Comparison of ENCODE assay signal across 1 cellular context in the genomic region with DNA sequence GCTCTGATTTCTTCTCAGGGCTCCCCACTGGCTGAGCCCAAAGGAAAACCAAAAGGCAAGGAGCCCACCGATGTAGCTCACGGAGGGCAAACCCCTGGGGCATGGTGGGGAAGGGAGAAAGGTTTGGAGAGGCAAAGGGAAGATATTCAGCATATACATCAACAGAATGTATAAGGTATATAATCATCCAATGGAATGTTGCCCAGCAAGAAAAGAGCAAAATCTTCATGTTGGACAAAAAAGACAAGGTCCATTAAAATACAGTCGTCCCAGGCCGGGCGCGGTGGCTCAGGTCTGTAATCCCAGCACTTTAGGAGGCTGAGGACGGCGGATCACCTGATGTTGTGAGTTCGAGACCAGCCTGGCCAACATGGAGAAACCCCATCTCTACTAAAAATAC.
TF ChIP-seq lines count a peak whose summit lies in the region.

No MANE protein-coding gene starts in this region.

TF ChIP-seq in GM23338, 12 proteins besides CTCF, POLR2A, EP300 and RAD21 (continued from another document):
- TF ChIP-seq, protein P1, sequence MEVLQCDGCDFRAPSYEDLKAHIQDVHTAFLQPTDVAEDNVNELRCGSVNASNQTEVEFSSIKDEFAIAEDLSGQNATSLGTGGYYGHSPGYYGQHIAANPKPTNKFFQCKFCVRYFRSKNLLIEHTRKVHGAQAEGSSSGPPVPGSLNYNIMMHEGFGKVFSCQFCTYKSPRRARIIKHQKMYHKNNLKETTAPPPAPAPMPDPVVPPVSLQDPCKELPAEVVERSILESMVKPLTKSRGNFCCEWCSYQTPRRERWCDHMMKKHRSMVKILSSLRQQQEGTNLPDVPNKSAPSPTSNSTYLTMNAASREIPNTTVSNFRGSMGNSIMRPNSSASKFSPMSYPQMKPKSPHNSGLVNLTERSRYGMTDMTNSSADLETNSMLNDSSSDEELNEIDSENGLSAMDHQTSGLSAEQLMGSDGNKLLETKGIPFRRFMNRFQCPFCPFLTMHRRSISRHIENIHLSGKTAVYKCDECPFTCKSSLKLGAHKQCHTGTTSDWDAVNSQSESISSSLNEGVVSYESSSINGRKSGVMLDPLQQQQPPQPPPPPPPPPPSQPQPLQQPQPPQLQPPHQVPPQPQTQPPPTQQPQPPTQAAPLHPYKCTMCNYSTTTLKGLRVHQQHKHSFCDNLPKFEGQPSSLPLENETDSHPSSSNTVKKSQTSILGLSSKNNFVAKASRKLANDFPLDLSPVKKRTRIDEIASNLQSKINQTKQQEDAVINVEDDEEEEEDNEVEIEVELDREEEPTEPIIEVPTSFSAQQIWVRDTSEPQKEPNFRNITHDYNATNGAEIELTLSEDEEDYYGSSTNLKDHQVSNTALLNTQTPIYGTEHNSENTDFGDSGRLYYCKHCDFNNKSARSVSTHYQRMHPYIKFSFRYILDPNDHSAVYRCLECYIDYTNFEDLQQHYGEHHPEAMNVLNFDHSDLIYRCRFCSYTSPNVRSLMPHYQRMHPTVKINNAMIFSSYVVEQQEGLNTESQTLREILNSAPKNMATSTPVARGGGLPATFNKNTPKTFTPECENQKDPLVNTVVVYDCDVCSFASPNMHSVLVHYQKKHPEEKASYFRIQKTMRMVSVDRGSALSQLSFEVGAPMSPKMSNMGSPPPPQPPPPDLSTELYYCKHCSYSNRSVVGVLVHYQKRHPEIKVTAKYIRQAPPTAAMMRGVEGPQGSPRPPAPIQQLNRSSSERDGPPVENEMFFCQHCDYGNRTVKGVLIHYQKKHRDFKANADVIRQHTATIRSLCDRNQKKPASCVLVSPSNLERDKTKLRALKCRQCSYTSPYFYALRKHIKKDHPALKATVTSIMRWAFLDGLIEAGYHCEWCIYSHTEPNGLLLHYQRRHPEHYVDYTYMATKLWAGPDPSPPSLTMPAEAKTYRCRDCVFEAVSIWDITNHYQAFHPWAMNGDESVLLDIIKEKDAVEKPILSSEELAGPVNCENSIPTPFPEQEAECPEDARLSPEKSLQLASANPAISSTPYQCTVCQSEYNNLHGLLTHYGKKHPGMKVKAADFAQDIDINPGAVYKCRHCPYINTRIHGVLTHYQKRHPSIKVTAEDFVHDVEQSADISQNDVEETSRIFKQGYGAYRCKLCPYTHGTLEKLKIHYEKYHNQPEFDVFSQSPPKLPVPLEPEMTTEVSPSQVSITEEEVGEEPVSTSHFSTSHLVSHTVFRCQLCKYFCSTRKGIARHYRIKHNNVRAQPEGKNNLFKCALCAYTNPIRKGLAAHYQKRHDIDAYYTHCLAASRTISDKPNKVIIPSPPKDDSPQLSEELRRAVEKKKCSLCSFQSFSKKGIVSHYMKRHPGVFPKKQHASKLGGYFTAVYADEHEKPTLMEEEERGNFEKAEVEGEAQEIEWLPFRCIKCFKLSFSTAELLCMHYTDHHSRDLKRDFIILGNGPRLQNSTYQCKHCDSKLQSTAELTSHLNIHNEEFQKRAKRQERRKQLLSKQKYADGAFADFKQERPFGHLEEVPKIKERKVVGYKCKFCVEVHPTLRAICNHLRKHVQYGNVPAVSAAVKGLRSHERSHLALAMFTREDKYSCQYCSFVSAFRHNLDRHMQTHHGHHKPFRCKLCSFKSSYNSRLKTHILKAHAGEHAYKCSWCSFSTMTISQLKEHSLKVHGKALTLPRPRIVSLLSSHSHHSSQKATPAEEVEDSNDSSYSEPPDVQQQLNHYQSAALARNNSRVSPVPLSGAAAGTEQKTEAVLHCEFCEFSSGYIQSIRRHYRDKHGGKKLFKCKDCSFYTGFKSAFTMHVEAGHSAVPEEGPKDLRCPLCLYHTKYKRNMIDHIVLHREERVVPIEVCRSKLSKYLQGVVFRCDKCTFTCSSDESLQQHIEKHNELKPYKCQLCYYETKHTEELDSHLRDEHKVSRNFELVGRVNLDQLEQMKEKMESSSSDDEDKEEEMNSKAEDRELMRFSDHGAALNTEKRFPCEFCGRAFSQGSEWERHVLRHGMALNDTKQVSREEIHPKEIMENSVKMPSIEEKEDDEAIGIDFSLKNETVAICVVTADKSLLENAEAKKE (CRISPR knock-in tag; IDR thresholded peaks at IDR 0.05), result no peak
- TF ChIP-seq, protein P2, sequence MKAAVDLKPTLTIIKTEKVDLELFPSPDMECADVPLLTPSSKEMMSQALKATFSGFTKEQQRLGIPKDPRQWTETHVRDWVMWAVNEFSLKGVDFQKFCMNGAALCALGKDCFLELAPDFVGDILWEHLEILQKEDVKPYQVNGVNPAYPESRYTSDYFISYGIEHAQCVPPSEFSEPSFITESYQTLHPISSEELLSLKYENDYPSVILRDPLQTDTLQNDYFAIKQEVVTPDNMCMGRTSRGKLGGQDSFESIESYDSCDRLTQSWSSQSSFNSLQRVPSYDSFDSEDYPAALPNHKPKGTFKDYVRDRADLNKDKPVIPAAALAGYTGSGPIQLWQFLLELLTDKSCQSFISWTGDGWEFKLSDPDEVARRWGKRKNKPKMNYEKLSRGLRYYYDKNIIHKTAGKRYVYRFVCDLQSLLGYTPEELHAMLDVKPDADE (IDR thresholded peaks at IDR 0.05), result no peak
- no peak for TF ChIP-seq EZH2phosphoT487 (IDR thresholded peaks at IDR 0.05; ENCODE audit: unreplicated experiment)
- TF ChIP-seq JUNB (IDR thresholded peaks at IDR 0.05; ENCODE audit: unreplicated experiment), result no peak
